ENCODE assay signal across 16 cellular contexts in the genomic region with DNA sequence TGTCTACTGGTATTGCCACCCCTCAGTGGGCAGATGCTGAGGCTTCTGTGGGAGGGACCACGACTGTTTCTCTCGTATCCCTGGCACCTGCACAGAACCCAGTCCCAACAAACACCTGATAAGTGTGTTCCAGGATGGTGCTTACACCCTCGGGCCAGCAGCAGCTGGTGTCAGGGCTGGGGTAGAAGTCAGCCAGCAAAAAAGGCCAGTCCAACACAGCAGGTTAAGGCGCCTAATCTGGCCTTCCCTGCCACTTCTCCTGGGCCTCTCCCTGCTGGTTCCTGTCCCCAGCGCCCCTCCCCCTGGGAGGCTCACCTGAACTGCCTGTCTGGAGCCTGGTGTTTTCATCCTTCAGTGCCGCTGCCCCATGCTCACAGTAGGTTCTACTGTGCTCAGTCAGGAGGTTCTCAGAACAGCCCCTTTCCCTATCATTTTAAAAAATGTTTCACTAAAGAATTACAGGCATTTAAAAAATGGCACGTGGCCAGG.
"Had no signal": no experiment of that assay in that cellular context is flagged by ENCODE, and none has a peak within 500 bp of the region (broad histone marks: within the 10 kb centered on the region; RNA-seq: fewer than 3 reads in every experiment).

No MANE protein-coding gene starts in this region.

- H3K27ac ChIP-seq: ascending aorta, thoracic aorta had no signal

- H3K4me3 ChIP-seq: ascending aorta, dorsolateral prefrontal cortex, psoas muscle, thoracic aorta had no signal

- H3K9me3 ChIP-seq: ascending aorta, psoas muscle, thoracic aorta had no signal

- DNase-seq: activated CD4-positive, alpha-beta T cell treated with anti-CD3 and anti-CD28 coated beads for 1 hour; activated CD4-positive, alpha-beta T cell treated with anti-CD3 and anti-CD28 coated beads, Interleukin-2, amount 50 U/mL, for 4 hours; activated naive CD4-positive, alpha-beta T cell treated with Interleukin-2 at 50 U/mL for 16 hours; activated T-cell treated with anti-CD3 and anti-CD28 coated beads for 4 hours; dorsolateral prefrontal cortex; erythroblast; hippocampal formation; mesendoderm; nephron progenitor cell; psoas muscle; stimulated activated CD4-positive, alpha-beta T cell treated with anti-CD3 and anti-CD28 coated beads, Interleukin-1b, Interleukin-23, amount 100 ng/mL, for 48 hours; T-cell; T-helper 9 cell had no signal

- H3K36me3 ChIP-seq: ascending aorta, thoracic aorta had no signal

- H3K4me1 ChIP-seq: ascending aorta had no signal

- H3K27me3 ChIP-seq: ascending aorta, dorsolateral prefrontal cortex had no signal

- ATAC-seq: psoas muscle, sciatic nerve, T-cell had no signal
